In genomic region chr12:109696485-109697269, GRCh38 we compare ENCODE assay signal across 1 cellular context.
TF ChIP-seq lines count a peak whose summit lies in the region.

No MANE protein-coding gene starts in this region.

TF ChIP-seq in K562, 482 proteins besides CTCF, POLR2A, EP300 and RAD21 (continued from another document and continues in another):
- no peak for TF ChIP-seq ZFP1 (CRISPR knock-in tag; IDR thresholded peaks at IDR 0.05)
- no peak for TF ChIP-seq HMG20A (CRISPR knock-in tag; conservative IDR thresholded peaks at IDR 0.05)
- TF ChIP-seq NR3C1 (CRISPR knock-in tag; IDR thresholded peaks at IDR 0.05) = no peak
- TF ChIP-seq PHF8 (IDR thresholded peaks at IDR 0.05; ENCODE audit: borderline replicate concordance, low read length) = no peak
- TF ChIP-seq PTTG1 (tag; IDR thresholded peaks at IDR 0.05; ENCODE audit: low read depth) = no peak
- peak; percentile 92 for TF ChIP-seq FOSL1 (tag; conservative IDR thresholded peaks at IDR 0.05)
- TF ChIP-seq ZNF668 (CRISPR knock-in tag; IDR thresholded peaks at IDR 0.05) = no peak
- no peak for TF ChIP-seq GATAD2B (IDR thresholded peaks at IDR 0.05; ENCODE audit: borderline replicate concordance)
- no peak for TF ChIP-seq ARID2 (IDR thresholded peaks at IDR 0.05)
- peak; percentile 89 for TF ChIP-seq ZKSCAN1 (IDR thresholded peaks at IDR 0.05; ENCODE audit: low read depth, low read length)
- TF ChIP-seq ZNF76 (CRISPR knock-in tag; IDR thresholded peaks at IDR 0.05; ENCODE audit: borderline replicate concordance) = no peak
- TF ChIP-seq SMAD2 (IDR thresholded peaks at IDR 0.05; ENCODE audit: low read depth, low read length) = no peak
- TF ChIP-seq RNF219 (CRISPR knock-in tag; IDR thresholded peaks at IDR 0.05) = no peak
- TF ChIP-seq PTBP1 (IDR thresholded peaks at IDR 0.05; ENCODE audit: low read depth, low read length) = no peak
- peak; percentile 94 for TF ChIP-seq BCOR (IDR thresholded peaks at IDR 0.05)
- no peak for TF ChIP-seq ZC3H8 (IDR thresholded peaks at IDR 0.05)
- no peak for TF ChIP-seq ARID3A (IDR thresholded peaks at IDR 0.05; ENCODE audit: borderline replicate concordance, low read depth, low read length)
- no peak for TF ChIP-seq RHOXF2B (CRISPR knock-in tag; conservative IDR thresholded peaks at IDR 0.05)
- no peak for TF ChIP-seq DNMT1 (IDR thresholded peaks at IDR 0.05)
- TF ChIP-seq TRIM25 (IDR thresholded peaks at IDR 0.05; ENCODE audit: borderline replicate concordance) = no peak
- TF ChIP-seq HDGF (IDR thresholded peaks at IDR 0.05) = no peak
- no peak for TF ChIP-seq ZFP36 (IDR thresholded peaks at IDR 0.05; ENCODE audit: low read depth, low read length, partially characterized antibody)
- TF ChIP-seq MAFG (tag; conservative IDR thresholded peaks at IDR 0.05) = no peak
- TF ChIP-seq REST (CRISPR knock-in tag; IDR thresholded peaks at IDR 0.05; ENCODE audit: low read depth) = no peak
- TF ChIP-seq CBFA2T3 (IDR thresholded peaks at IDR 0.05) = no peak
- no peak for TF ChIP-seq ZNF639 (CRISPR knock-in tag; conservative IDR thresholded peaks at IDR 0.05 in 1 of 2, IDR thresholded peaks at IDR 0.05 in 1 of 2)
- no peak for TF ChIP-seq ATF2 (CRISPR knock-in tag; IDR thresholded peaks at IDR 0.05)
- TF ChIP-seq POLR3G (IDR thresholded peaks at IDR 0.05; ENCODE audit: extremely low read depth, insufficient read length, insufficient replicate concordance) = no peak
- no peak for TF ChIP-seq CCAR2 (IDR thresholded peaks at IDR 0.05; ENCODE audit: low read depth, low read length)
- TF ChIP-seq DPF2 (IDR thresholded peaks at IDR 0.05) = peak; percentile 53; the same call in 1 of the 2 replicates
- peak; percentile 88 for TF ChIP-seq ZNF24 (IDR thresholded peaks at IDR 0.05)
- TF ChIP-seq KDM5B (IDR thresholded peaks at IDR 0.05; ENCODE audit: insufficient replicate concordance, low read depth, low read length) = no peak
- no peak for TF ChIP-seq NR4A1 (CRISPR knock-in tag; IDR thresholded peaks at IDR 0.05)
- no peak for TF ChIP-seq NR4A1 (tag; IDR thresholded peaks at IDR 0.05)
- TF ChIP-seq ZNF384 (IDR thresholded peaks at IDR 0.05; ENCODE audit: low read depth, low read length) = no peak
- TF ChIP-seq MBD2 (IDR thresholded peaks at IDR 0.05; ENCODE audit: borderline replicate concordance, low read depth) = no peak
- no peak for TF ChIP-seq HOMEZ (CRISPR knock-in tag; IDR thresholded peaks at IDR 0.05)
- no peak for TF ChIP-seq HIVEP1 (CRISPR knock-in tag; IDR thresholded peaks at IDR 0.05)
- TF ChIP-seq KAT7 (CRISPR knock-in tag; IDR thresholded peaks at IDR 0.05; ENCODE audit: borderline replicate concordance) = no peak
- TF ChIP-seq CC2D1A (IDR thresholded peaks at IDR 0.05) = no peak
- 0 out of 2 replicates have a peak, but pooled peaks have one; percentile 17 for TF ChIP-seq SMARCA4 (IDR thresholded peaks at IDR 0.05)
- TF ChIP-seq KDM4B (IDR thresholded peaks at IDR 0.05; ENCODE audit: borderline replicate concordance in 2 of 2, low read depth in 1 of 2) = no peak
- TF ChIP-seq ZNF609 (CRISPR knock-in tag; IDR thresholded peaks at IDR 0.05; ENCODE audit: borderline replicate concordance) = no peak
- TF ChIP-seq CHAMP1 (IDR thresholded peaks at IDR 0.05) = no peak
- TF ChIP-seq GATA2 (CRISPR knock-in tag; IDR thresholded peaks at IDR 0.05) = no peak
